In the genomic region with DNA sequence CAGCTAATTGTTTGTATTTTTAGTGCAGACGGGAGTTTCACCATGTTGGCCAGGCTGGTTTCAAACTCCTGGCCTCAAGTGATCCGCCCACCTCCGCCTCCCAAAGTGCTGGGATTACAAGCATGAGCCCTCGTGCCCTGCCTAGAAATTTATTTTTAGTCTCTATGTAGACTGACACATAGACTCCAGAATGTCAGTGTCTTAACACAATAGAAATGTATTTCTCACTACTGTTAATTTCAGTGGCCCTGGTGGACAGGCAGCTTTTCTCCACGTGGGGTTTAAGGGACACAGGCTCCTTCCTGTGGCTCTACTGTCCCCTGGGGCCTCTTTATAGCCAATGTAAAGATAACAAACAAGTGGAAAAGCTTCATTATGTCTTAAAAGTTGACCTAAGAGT, we compare ENCODE assay signal across 26 cellular contexts.
"Had no signal": no experiment of that assay in that cellular context is flagged by ENCODE, and none has a peak within 500 bp of the region (broad histone marks: within the 10 kb centered on the region; RNA-seq: fewer than 3 reads in every experiment).

No MANE protein-coding gene starts in this region.

- H3K27ac ChIP-seq: colonic mucosa, esophagus muscularis mucosa, foreskin keratinocyte, gastroesophageal sphincter, heart left ventricle, left lung, pancreas, right lobe of liver, testis, tibial artery, upper lobe of left lung had no signal

- H3K4me1 ChIP-seq: colonic mucosa, foreskin keratinocyte, left lung, pancreas, right lobe of liver, testis had no signal

- H3K36me3 ChIP-seq: colonic mucosa, esophagus muscularis mucosa, gastroesophageal sphincter, heart left ventricle, left lung, pancreas, right lobe of liver, tibial artery, upper lobe of left lung had no signal

- H3K27me3 ChIP-seq: colonic mucosa, esophagus muscularis mucosa, foreskin keratinocyte, gastroesophageal sphincter, heart left ventricle, left lung, pancreas, right lobe of liver, testis, tibial artery, upper lobe of left lung had no signal

- DNase-seq: colonic mucosa; dermis blood vessel endothelial cell; effector memory CD4-positive, alpha-beta T cell; foreskin keratinocyte; heart left ventricle; hippocampal formation; left cardiac atrium; left lung; mesenchymal stem cell; mucosa of descending colon; naive thymus-derived CD8-positive, alpha-beta T cell; nephron progenitor cell; occipital lobe; pancreas; retina; right lobe of liver; stimulated activated CD4-positive, alpha-beta T cell treated with anti-CD3 and anti-CD28 coated beads, Interleukin-2, amount 100 ng/mL, for 24 hours; stimulated activated CD4-positive, alpha-beta T cell treated with anti-CD3 and anti-CD28 coated beads, Interleukin-4, amount 100 ng/mL, for 24 hours; stimulated activated naive CD4-positive, alpha-beta T cell treated with Interleukin-2 at 50 U/mL for 16 hours; substantia nigra; testis; tibial artery; upper lobe of left lung had no signal

- H3K9me3 ChIP-seq: colonic mucosa, esophagus muscularis mucosa, gastroesophageal sphincter, heart left ventricle, mucosa of descending colon, pancreas, right lobe of liver, testis, tibial artery, upper lobe of left lung had no signal

- ATAC-seq: foreskin keratinocyte; gastroesophageal sphincter; heart left ventricle; left cardiac atrium; left lung; mucosa of descending colon; naive thymus-derived CD8-positive, alpha-beta T cell; pancreas; right lobe of liver; stimulated activated effector memory CD8-positive, alpha-beta T cell treated with anti-CD3 and anti-CD28 coated beads, Interleukin-12 subunit alpha, Interleukin-12 subunit beta, amount 100 ng/mL, for 72 hours had no signal

- H3K4me3 ChIP-seq: colonic mucosa, esophagus muscularis mucosa, gastroesophageal sphincter, heart left ventricle, left lung, mucosa of descending colon, pancreas, right lobe of liver, testis, tibial artery, upper lobe of left lung had no signal
